10 cellular contexts compared by ENCODE assay signal in genomic region chr5:141623197-141623596, GRCh38. TPM values are rescaled to one million over a fixed set of nuclear protein-coding genes. Genes with fewer than 3 reads are reported as not detected.
DNase-seq lines count a peak whose midpoint lies in the region; ATAC-seq, FAIRE-seq and TF ChIP-seq lines count a peak whose summit lies in the region.
"Had no signal": no experiment of that assay in that cellular context is flagged by ENCODE, and none has a peak within 500 bp of the region (broad histone marks: within the 10 kb centered on the region; RNA-seq: fewer than 3 reads in every experiment).

No MANE protein-coding gene starts in this region.

- H2AFZ ChIP-seq in OCI-LY7 (ENCODE audit: low read length) = no peak overlapping the region
- no peak overlapping the region for H2AFZ ChIP-seq in neural progenitor cell (replicated peaks)

- peaks cover 84% of the 10 kb centered on the region for H3K36me3 ChIP-seq in OCI-LY7 (ENCODE audit: insufficient read depth, low read length)
- H3K36me3 ChIP-seq in neural progenitor cell = peaks cover 3% of the 10 kb centered on the region
- peaks cover 6 to 10% of the 10 kb centered on the region in 2 donors for H3K36me3 ChIP-seq in small intestine (ENCODE audit: control insufficient read depth in 2 of 2, insufficient read depth in 2 of 2, low read length in 2 of 2)

- DNase-seq in activated CD4-positive, alpha-beta T cell treated with anti-CD3 and anti-CD28 coated beads for 36 hours = peak; percentile 60
- DNase-seq in activated CD4-positive, alpha-beta T cell treated with anti-CD3 and anti-CD28 coated beads, Interleukin-2, amount 50 U/mL, for 4 hours = no peak
- DNase-seq in OCI-LY7 (ENCODE audit: low spot score) = peak; percentile 80
- DNase-seq in neural progenitor cell (ENCODE audit: low spot score) = peak; percentile 20
- no peak for DNase-seq in activated gamma-delta T cell treated with Interleukin-2 at 50 U/mL for 16 hours
- no peak for DNase-seq in GM03348 (ENCODE audit: low spot score)
- no peak for DNase-seq in small intestine

- no peaks in the 10 kb centered on the region for H3K9me3 Mint-ChIP-seq in activated CD4-positive, alpha-beta T cell treated with anti-CD3 and anti-CD28 coated beads for 36 hours (ENCODE audit: low read depth)
- no peaks in the 10 kb centered on the region for H3K9me3 Mint-ChIP-seq in neural progenitor cell

- peak overlapping the region; percentile 31 for H3K4me3 ChIP-seq in OCI-LY7 (ENCODE audit: low read depth, low read length, poor library complexity, severe bottlenecking)
- H3K4me3 ChIP-seq in neural progenitor cell = no peak overlapping the region
- H3K4me3 ChIP-seq in small intestine (ENCODE audit: low read depth in 1 of 2, low read length in 2 of 2) = no peak overlapping the region

- no peaks in the 10 kb centered on the region for H3K27me3 ChIP-seq in neural progenitor cell
- H3K27me3 ChIP-seq in small intestine (ENCODE audit: control insufficient read depth in 2 of 2, insufficient read depth in 2 of 2, low read length in 2 of 2) = no peaks in the 10 kb centered on the region

- TF ChIP-seq CTCF in OCI-LY7 (conservative IDR thresholded peaks at IDR 0.05; ENCODE audit: low read length) = no peak
- TF ChIP-seq CTCF in neural progenitor cell (IDR thresholded peaks at IDR 0.05) = no peak

- peak; percentile 64 for ATAC-seq in activated CD4-positive, alpha-beta T cell treated with anti-CD3 and anti-CD28 coated beads for 36 hours
- peak; percentile 53 for ATAC-seq in HG02852 (IDR thresholded peaks at IDR 0.05; ENCODE audit: unreplicated experiment)

- intact Hi-C loops in activated CD4-positive, alpha-beta T cell treated with anti-CD3 and anti-CD28 coated beads for 36 hours (cut with DNase I, micrococcal nuclease) = no loop called here
- intact Hi-C loops in OCI-LY7 (cut with micrococcal nuclease; ENCODE audit: unreplicated experiment) = no loop called here

- peaks cover 54% of the 10 kb centered on the region for H3K36me3 Mint-ChIP-seq in activated CD4-positive, alpha-beta T cell treated with anti-CD3 and anti-CD28 coated beads for 36 hours (ENCODE audit: low read depth)
- peaks cover 40% of the 10 kb centered on the region for H3K36me3 Mint-ChIP-seq in neural progenitor cell

- no peaks in the 10 kb centered on the region for H4K20me1 ChIP-seq in OCI-LY7 (ENCODE audit: insufficient read depth, low read length)
- H4K20me1 ChIP-seq in neural progenitor cell (ENCODE audit: low read depth) = peaks cover 4% of the 10 kb centered on the region

- BruUV-seq in OCI-LY7 (replicated peaks; lab: Mats Ljungman, UMichigan) = no TSS peak

- peak overlapping the region; percentile 68 for H3K4me2 ChIP-seq in OCI-LY7 (ENCODE audit: low read length)
- no peak overlapping the region for H3K4me2 ChIP-seq in neural progenitor cell

- H3K9ac ChIP-seq in neural progenitor cell = no peak overlapping the region

- peak overlapping the region; percentile 71 for H3K27ac ChIP-seq in OCI-LY7 (ENCODE audit: low read depth, low read length, poor library complexity, severe bottlenecking)
- no peak overlapping the region for H3K27ac ChIP-seq in neural progenitor cell
- no peak overlapping the region for H3K27ac ChIP-seq in small intestine (ENCODE audit: low read depth in 1 of 2, low read length in 1 of 2)
- H3K27ac ChIP-seq: 22Rv1 had no signal

- no peaks in the 10 kb centered on the region for H3K27me3 Mint-ChIP-seq in activated CD4-positive, alpha-beta T cell treated with anti-CD3 and anti-CD28 coated beads for 36 hours
- no peaks in the 10 kb centered on the region for H3K27me3 Mint-ChIP-seq in neural progenitor cell (ENCODE audit: insufficient read depth, low read depth)

- peaks cover 35% of the 10 kb centered on the region for H3K4me1 Mint-ChIP-seq in activated CD4-positive, alpha-beta T cell treated with anti-CD3 and anti-CD28 coated beads for 36 hours
- H3K4me1 Mint-ChIP-seq in neural progenitor cell = no peaks in the 10 kb centered on the region

- peaks cover 19% of the 10 kb centered on the region for H3F3A ChIP-seq in neural progenitor cell (ENCODE audit: low read depth)

- no peak for FAIRE-seq in small intestine (lab: Jason Lieb, UNC)
- FAIRE-seq: keratinocyte had no signal

- CTCF ChIA-PET in activated CD4-positive, alpha-beta T cell treated with anti-CD3 and anti-CD28 coated beads for 36 hours (lab: Charles Lee) = interaction anchor here (1.2 to 11.2 kb wide), 5 partner anchors 9 to 56 kb away, joined by 3 to 261 read pairs (median 11); partner anchors contain the start of genes HDAC3 and RELL2
- CTCF ChIA-PET in OCI-LY7 (lab: Charles Lee; ENCODE audit: unreplicated experiment) = no interaction called here

- no peaks in the 10 kb centered on the region for H3K9me2 ChIP-seq in OCI-LY7 (ENCODE audit: insufficient read depth, low read length)

- POLR2A ChIA-PET in activated CD4-positive, alpha-beta T cell treated with anti-CD3 and anti-CD28 coated beads for 36 hours (lab: Charles Lee) = interaction anchor here (1.0 kb wide), 1 partner anchor 17 kb away, joined by 3 read pairs; no protein-coding TSS in a partner anchor
- POLR2A ChIA-PET in OCI-LY7 (lab: Charles Lee) = interaction anchor here (1.1 to 8.3 kb wide), 4 partner anchors 12 to 31 kb away, joined by 4 to 101 read pairs (median 8); partner anchors contain the start of genes HDAC3 and RELL2

- H3K9me3 ChIP-seq in OCI-LY7 (ENCODE audit: low read length) = no peaks in the 10 kb centered on the region
- H3K9me3 ChIP-seq in neural progenitor cell (ENCODE audit: low read depth) = no peaks in the 10 kb centered on the region
- H3K9me3 ChIP-seq in small intestine (ENCODE audit: control insufficient read depth, low read depth) = no peaks in the 10 kb centered on the region

- H3K4me1 ChIP-seq in OCI-LY7 (ENCODE audit: insufficient read depth, low read length, poor library complexity, severe bottlenecking) = peaks cover 23% of the 10 kb centered on the region
- no peaks in the 10 kb centered on the region for H3K4me1 ChIP-seq in neural progenitor cell
- H3K4me1 ChIP-seq in small intestine (ENCODE audit: control insufficient read depth in 2 of 2, insufficient read depth in 1 of 2, low read depth in 1 of 2, low read length in 1 of 2) = no peaks in the 10 kb centered on the region

- peaks cover 4% of the 10 kb centered on the region; the same call in 1 of the 2 replicates for H3K79me2 ChIP-seq in OCI-LY7 (ENCODE audit: insufficient read depth, low read depth, low read length)
- peaks cover 3% of the 10 kb centered on the region for H3K79me2 ChIP-seq in neural progenitor cell (ENCODE audit: low read depth)

- H3K27ac Mint-ChIP-seq in activated CD4-positive, alpha-beta T cell treated with anti-CD3 and anti-CD28 coated beads for 36 hours = peak overlapping the region; percentile 67
- H3K27ac Mint-ChIP-seq in neural progenitor cell = no peak overlapping the region

- H3K4me3 Mint-ChIP-seq in activated CD4-positive, alpha-beta T cell treated with anti-CD3 and anti-CD28 coated beads for 36 hours = no peak overlapping the region
- no peak overlapping the region for H3K4me3 Mint-ChIP-seq in neural progenitor cell

RNA-seq across cellular contexts. Expression of gene DIAPH1, which starts 4.4 kb away (rescaled TPM):
- total RNA-seq in activated CD4-positive, alpha-beta T cell treated with anti-CD3 and anti-CD28 coated beads for 36 hours = 100 to 1,000 TPM; 185 to 212 TPM
- 64.9 and 78.8 TPM in 2 replicates for total RNA-seq in OCI-LY7 (2014; rRNA removed; shearing (Covaris generic))
- total RNA-seq in OCI-LY7 (2022) (143 and 174 TPM in 2 replicates), neural progenitor cell (ENCODE audit: low replicate concordance) (20.4 and 30.8 TPM in 2 replicates)
- 10 to 100 TPM; 58.4 to 97.3 (median 87.8) TPM for polyA plus RNA-seq in small intestine

RNA-seq across cellular contexts. Expression of gene HDAC3, which starts 13.5 kb away (rescaled TPM):
- total RNA-seq in activated CD4-positive, alpha-beta T cell treated with anti-CD3 and anti-CD28 coated beads for 36 hours = 10 to 100 TPM; 85.9 to 88.6 TPM
- total RNA-seq in OCI-LY7 (2014; rRNA removed; shearing (Covaris generic)) = 78.8 and 85.4 TPM in 2 replicates
- total RNA-seq in OCI-LY7 (2022) (83.6 and 85.3 TPM in 2 replicates), neural progenitor cell (ENCODE audit: low replicate concordance) (57.3 and 83.2 TPM in 2 replicates)
- 10 to 100 TPM; 39.0 to 56.2 (median 42.9) TPM for polyA plus RNA-seq in small intestine

RNA-seq across cellular contexts. Expression of gene RELL2, which starts 13.6 kb away (rescaled TPM):
- 10 to 100 TPM; 24.3 to 27.8 TPM for total RNA-seq in activated CD4-positive, alpha-beta T cell treated with anti-CD3 and anti-CD28 coated beads for 36 hours
- total RNA-seq in OCI-LY7 (2014; rRNA removed; shearing (Covaris generic)) = 28.0 and 29.8 TPM in 2 replicates
- 37.9 and 43.1 TPM in 2 replicates for total RNA-seq in OCI-LY7 (2022)
- total RNA-seq in neural progenitor cell (ENCODE audit: low replicate concordance) = 0.30 and 3.9 TPM in 2 replicates
- polyA plus RNA-seq in small intestine = 1 to 10 TPM; 3.4 to 5.4 (median 4.3) TPM

RNA-seq across cellular contexts. Expression of gene FCHSD1, which starts 28.0 kb away (rescaled TPM):
- total RNA-seq in activated CD4-positive, alpha-beta T cell treated with anti-CD3 and anti-CD28 coated beads for 36 hours = 10 to 100 TPM; 28.2 to 32.9 TPM
- 31.9 and 49.0 TPM in 2 replicates for total RNA-seq in OCI-LY7 (2014; rRNA removed; shearing (Covaris generic))
- total RNA-seq in OCI-LY7 (2022) = 55.3 and 60.8 TPM in 2 replicates
- total RNA-seq in neural progenitor cell (ENCODE audit: low replicate concordance) = 8.7 and 17.6 TPM in 2 replicates
- 10 to 100 TPM in 2 of 3 donors, 1 to 10 TPM in 1; 8.3 to 14.8 (median 12.4) TPM for polyA plus RNA-seq in small intestine

RNA-seq across cellular contexts. Expression of gene ARAP3, which starts 58.8 kb away (rescaled TPM):
- 1 to 10 TPM; 3.2 TPM for total RNA-seq in activated CD4-positive, alpha-beta T cell treated with anti-CD3 and anti-CD28 coated beads for 36 hours
- not detected in 2 replicates for total RNA-seq in OCI-LY7 (2014; rRNA removed; shearing (Covaris generic))
- total RNA-seq in OCI-LY7 (2022) (not detected in 2 replicates), neural progenitor cell (ENCODE audit: low replicate concordance) (7.6 and 17.0 TPM in 2 replicates)
- 1 to 10 TPM in 2 of 3 donors, under 1 TPM in 1; 0.45 to 7.7 (median 1.6) TPM for polyA plus RNA-seq in small intestine

Comparison
In these comparisons a context has a peak if more than half of its experiments do, and no peak if none do; other contexts are left out.
1. DNase-seq: peak in activated CD4-positive, alpha-beta T cell treated with anti-CD3 and anti-CD28 coated beads for 36 hours (single experiment), OCI-LY7 (single experiment) and neural progenitor cell (single experiment); none in activated CD4-positive, alpha-beta T cell treated with anti-CD3 and anti-CD28 coated beads, Interleukin-2, amount 50 U/mL, for 4 hours (0 of 2), activated gamma-delta T cell treated with Interleukin-2 at 50 U/mL for 16 hours (single experiment), GM03348 (single experiment) and small intestine (single experiment).